1 cellular context compared by ENCODE assay signal in the genomic region with DNA sequence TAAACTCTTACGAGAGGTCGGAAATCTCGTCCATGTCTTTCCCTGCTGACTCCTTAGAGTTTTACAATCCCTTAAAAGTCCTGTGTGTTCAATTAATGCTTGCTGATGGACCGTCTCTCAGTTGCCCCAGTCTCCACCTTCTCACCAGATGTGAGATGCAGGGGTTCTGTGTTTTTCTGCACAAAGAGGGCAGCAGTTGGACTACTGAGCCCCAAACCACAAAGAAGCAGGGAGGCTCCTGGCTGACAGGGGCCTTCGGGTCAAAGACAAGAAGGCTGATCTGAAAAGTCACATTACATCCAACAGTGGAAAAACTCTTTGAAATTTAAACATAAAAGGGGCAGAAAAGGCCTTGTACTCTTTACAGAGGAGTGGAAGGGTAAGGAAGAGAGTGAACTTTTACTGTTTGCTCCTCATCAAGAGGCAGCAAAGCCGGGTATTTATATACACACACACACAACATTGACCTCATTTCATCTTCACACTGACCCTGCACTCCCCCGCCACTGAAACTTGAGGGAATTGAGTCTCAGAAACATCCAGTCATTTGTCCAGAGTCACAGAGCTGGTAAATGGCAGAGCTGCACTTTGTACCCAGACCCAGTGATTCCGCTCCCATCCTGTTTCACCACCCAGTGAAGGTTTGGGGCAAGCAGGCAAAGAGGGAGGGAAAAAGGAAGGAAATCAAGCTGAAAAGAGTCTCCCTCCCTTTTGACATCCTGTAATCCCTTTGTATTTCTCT.
TF ChIP-seq lines count a peak whose summit lies in the region.

No MANE protein-coding gene starts in this region.

TF ChIP-seq in HepG2, 621 proteins besides CTCF, POLR2A, EP300 and RAD21 (continued from another document and continues in another):
- TF ChIP-seq, protein P1, sequence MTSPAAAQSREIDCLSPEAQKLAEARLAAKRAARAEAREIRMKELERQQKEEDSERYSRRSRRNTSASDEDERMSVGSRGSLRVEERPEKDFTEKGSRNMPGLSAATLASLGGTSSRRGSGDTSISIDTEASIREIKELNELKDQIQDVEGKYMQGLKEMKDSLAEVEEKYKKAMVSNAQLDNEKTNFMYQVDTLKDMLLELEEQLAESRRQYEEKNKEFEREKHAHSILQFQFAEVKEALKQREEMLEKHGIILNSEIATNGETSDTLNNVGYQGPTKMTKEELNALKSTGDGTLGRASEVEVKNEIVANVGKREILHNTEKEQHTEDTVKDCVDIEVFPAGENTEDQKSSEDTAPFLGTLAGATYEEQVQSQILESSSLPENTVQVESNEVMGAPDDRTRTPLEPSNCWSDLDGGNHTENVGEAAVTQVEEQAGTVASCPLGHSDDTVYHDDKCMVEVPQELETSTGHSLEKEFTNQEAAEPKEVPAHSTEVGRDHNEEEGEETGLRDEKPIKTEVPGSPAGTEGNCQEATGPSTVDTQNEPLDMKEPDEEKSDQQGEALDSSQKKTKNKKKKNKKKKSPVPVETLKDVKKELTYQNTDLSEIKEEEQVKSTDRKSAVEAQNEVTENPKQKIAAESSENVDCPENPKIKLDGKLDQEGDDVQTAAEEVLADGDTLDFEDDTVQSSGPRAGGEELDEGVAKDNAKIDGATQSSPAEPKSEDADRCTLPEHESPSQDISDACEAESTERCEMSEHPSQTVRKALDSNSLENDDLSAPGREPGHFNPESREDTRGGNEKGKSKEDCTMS (CRISPR knock-in tag; conservative IDR thresholded peaks at IDR 0.05), result no peak
- TF ChIP-seq ZNF761 (CRISPR knock-in tag; conservative IDR thresholded peaks at IDR 0.05), result no peak
- TF ChIP-seq, protein P2, sequence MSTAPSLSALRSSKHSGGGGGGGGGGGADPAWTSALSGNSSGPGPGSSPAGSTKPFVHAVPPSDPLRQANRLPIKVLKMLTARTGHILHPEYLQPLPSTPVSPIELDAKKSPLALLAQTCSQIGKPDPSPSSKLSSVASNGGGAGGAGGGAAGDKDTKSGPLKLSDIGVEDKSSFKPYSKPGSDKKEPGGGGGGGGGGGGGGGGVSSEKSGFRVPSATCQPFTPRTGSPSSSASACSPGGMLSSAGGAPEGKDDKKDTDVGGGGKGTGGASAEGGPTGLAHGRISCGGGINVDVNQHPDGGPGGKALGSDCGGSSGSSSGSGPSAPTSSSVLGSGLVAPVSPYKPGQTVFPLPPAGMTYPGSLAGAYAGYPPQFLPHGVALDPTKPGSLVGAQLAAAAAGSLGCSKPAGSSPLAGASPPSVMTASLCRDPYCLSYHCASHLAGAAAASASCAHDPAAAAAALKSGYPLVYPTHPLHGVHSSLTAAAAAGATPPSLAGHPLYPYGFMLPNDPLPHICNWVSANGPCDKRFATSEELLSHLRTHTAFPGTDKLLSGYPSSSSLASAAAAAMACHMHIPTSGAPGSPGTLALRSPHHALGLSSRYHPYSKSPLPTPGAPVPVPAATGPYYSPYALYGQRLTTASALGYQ (CRISPR knock-in tag; IDR thresholded peaks at IDR 0.05), result no peak
- no peak for TF ChIP-seq HES4 (CRISPR knock-in tag; IDR thresholded peaks at IDR 0.05; ENCODE audit: borderline replicate concordance)
- TF ChIP-seq, protein P3, sequence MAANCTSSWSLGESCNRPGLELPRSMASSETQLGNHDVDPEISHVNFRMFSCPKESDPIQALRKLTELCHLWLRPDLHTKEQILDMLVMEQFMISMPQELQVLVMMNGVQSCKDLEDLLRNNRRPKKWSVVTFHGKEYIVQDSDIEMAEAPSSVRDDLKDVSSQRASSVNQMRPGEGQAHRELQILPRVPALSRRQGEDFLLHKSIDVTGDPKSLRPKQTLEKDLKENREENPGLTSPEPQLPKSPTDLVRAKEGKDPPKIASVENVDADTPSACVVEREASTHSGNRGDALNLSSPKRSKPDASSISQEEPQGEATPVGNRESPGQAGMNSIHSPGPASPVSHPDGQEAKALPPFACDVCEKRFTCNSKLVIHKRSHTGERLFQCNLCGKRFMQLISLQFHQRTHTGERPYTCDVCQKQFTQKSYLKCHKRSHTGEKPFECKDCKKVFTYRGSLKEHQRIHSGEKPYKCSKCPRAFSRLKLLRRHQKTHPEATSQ (CRISPR knock-in tag; IDR thresholded peaks at IDR 0.05; ENCODE audit: borderline replicate concordance), result no peak
- TF ChIP-seq, protein P4, sequence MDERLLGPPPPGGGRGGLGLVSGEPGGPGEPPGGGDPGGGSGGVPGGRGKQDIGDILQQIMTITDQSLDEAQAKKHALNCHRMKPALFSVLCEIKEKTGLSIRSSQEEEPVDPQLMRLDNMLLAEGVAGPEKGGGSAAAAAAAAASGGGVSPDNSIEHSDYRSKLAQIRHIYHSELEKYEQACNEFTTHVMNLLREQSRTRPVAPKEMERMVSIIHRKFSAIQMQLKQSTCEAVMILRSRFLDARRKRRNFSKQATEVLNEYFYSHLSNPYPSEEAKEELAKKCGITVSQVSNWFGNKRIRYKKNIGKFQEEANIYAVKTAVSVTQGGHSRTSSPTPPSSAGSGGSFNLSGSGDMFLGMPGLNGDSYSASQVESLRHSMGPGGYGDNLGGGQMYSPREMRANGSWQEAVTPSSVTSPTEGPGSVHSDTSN (CRISPR knock-in tag; IDR thresholded peaks at IDR 0.05), result no peak
- TF ChIP-seq, protein P5, sequence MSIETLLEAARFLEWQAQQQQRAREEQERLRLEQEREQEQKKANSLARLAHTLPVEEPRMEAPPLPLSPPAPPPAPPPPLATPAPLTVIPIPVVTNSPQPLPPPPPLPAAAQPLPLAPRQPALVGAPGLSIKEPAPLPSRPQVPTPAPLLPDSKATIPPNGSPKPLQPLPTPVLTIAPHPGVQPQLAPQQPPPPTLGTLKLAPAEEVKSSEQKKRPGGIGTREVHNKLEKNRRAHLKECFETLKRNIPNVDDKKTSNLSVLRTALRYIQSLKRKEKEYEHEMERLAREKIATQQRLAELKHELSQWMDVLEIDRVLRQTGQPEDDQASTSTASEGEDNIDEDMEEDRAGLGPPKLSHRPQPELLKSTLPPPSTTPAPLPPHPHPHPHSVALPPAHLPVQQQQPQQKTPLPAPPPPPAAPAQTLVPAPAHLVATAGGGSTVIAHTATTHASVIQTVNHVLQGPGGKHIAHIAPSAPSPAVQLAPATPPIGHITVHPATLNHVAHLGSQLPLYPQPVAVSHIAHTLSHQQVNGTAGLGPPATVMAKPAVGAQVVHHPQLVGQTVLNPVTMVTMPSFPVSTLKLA (IDR thresholded peaks at IDR 0.05), result no peak
- TF ChIP-seq RFX5 (IDR thresholded peaks at IDR 0.05; ENCODE audit: low read depth, low read length), result no peak
- TF ChIP-seq ZNF607 (CRISPR knock-in tag; IDR thresholded peaks at IDR 0.05; ENCODE audit: borderline replicate concordance), result no peak
- no peak for TF ChIP-seq ZNF75D (CRISPR knock-in tag; IDR thresholded peaks at IDR 0.05; ENCODE audit: borderline replicate concordance)
- no peak for TF ChIP-seq BORCS8-MEF2B (CRISPR knock-in tag; IDR thresholded peaks at IDR 0.05)
- TF ChIP-seq POGZ (CRISPR knock-in tag; IDR thresholded peaks at IDR 0.05), result peak; percentile 73
- TF ChIP-seq, protein P6, sequence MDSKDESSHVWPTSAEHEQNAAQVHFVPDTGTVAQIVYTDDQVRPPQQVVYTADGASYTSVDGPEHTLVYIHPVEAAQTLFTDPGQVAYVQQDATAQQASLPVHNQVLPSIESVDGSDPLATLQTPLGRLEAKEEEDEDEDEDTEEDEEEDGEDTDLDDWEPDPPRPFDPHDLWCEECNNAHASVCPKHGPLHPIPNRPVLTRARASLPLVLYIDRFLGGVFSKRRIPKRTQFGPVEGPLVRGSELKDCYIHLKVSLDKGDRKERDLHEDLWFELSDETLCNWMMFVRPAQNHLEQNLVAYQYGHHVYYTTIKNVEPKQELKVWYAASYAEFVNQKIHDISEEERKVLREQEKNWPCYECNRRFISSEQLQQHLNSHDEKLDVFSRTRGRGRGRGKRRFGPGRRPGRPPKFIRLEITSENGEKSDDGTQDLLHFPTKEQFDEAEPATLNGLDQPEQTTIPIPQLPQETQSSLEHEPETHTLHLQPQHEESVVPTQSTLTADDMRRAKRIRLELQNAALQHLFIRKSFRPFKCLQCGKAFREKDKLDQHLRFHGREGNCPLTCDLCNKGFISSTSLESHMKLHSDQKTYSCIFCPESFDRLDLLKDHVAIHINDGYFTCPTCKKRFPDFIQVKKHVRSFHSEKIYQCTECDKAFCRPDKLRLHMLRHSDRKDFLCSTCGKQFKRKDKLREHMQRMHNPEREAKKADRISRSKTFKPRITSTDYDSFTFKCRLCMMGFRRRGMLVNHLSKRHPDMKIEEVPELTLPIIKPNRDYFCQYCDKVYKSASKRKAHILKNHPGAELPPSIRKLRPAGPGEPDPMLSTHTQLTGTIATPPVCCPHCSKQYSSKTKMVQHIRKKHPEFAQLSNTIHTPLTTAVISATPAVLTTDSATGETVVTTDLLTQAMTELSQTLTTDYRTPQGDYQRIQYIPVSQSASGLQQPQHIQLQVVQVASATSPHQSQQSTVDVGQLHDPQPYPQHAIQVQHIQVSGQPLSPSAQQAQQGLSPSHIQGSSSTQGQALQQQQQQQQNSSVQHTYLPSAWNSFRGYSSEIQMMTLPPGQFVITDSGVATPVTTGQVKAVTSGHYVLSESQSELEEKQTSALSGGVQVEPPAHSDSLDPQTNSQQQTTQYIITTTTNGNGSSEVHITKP (CRISPR knock-in tag; IDR thresholded peaks at IDR 0.05; ENCODE audit: low read depth), result no peak
- no peak for TF ChIP-seq NBN (conservative IDR thresholded peaks at IDR 0.05)
- TF ChIP-seq, protein P7, sequence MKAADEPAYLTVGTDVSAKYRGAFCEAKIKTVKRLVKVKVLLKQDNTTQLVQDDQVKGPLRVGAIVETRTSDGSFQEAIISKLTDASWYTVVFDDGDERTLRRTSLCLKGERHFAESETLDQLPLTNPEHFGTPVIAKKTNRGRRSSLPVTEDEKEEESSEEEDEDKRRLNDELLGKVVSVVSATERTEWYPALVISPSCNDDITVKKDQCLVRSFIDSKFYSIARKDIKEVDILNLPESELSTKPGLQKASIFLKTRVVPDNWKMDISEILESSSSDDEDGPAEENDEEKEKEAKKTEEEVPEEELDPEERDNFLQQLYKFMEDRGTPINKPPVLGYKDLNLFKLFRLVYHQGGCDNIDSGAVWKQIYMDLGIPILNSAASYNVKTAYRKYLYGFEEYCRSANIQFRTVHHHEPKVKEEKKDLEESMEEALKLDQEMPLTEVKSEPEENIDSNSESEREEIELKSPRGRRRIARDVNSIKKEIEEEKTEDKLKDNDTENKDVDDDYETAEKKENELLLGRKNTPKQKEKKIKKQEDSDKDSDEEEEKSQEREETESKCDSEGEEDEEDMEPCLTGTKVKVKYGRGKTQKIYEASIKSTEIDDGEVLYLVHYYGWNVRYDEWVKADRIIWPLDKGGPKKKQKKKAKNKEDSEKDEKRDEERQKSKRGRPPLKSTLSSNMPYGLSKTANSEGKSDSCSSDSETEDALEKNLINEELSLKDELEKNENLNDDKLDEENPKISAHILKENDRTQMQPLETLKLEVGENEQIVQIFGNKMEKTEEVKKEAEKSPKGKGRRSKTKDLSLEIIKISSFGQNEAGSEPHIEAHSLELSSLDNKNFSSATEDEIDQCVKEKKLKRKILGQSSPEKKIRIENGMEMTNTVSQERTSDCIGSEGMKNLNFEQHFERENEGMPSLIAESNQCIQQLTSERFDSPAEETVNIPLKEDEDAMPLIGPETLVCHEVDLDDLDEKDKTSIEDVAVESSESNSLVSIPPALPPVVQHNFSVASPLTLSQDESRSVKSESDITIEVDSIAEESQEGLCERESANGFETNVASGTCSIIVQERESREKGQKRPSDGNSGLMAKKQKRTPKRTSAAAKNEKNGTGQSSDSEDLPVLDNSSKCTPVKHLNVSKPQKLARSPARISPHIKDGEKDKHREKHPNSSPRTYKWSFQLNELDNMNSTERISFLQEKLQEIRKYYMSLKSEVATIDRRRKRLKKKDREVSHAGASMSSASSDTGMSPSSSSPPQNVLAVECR (CRISPR knock-in tag; IDR thresholded peaks at IDR 0.05; ENCODE audit: borderline replicate concordance), result no peak
- peak; percentile 45; the same call in 1 of the 2 replicates for TF ChIP-seq EHMT2 (IDR thresholded peaks at IDR 0.05; ENCODE audit: borderline replicate concordance, low read depth, low read length)
- peak; percentile 50; the same call in 1 of the 2 replicates for TF ChIP-seq MIER2 (CRISPR knock-in tag; IDR thresholded peaks at IDR 0.05)
- TF ChIP-seq ZNF207 (IDR thresholded peaks at IDR 0.05; ENCODE audit: borderline replicate concordance), result no peak
- no peak for TF ChIP-seq KMT2A (CRISPR knock-in tag; IDR thresholded peaks at IDR 0.05)
- no peak for TF ChIP-seq ZNF775 (CRISPR knock-in tag; IDR thresholded peaks at IDR 0.05; ENCODE audit: borderline replicate concordance)
- TF ChIP-seq, protein P8, sequence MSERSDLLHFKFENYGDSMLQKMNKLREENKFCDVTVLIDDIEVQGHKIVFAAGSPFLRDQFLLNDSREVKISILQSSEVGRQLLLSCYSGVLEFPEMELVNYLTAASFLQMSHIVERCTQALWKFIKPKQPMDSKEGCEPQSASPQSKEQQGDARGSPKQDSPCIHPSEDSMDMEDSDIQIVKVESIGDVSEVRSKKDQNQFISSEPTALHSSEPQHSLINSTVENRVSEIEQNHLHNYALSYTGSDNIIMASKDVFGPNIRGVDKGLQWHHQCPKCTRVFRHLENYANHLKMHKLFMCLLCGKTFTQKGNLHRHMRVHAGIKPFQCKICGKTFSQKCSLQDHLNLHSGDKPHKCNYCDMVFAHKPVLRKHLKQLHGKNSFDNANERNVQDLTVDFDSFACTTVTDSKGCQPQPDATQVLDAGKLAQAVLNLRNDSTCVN (CRISPR knock-in tag; IDR thresholded peaks at IDR 0.05; ENCODE audit: borderline replicate concordance), result no peak
- no peak for TF ChIP-seq YEATS2 (CRISPR knock-in tag; IDR thresholded peaks at IDR 0.05; ENCODE audit: borderline replicate concordance)
- no peak for TF ChIP-seq NCOA5 (CRISPR knock-in tag; IDR thresholded peaks at IDR 0.05)
- no peak for TF ChIP-seq ATAD3A (CRISPR knock-in tag; IDR thresholded peaks at IDR 0.05)
- TF ChIP-seq, protein P9, sequence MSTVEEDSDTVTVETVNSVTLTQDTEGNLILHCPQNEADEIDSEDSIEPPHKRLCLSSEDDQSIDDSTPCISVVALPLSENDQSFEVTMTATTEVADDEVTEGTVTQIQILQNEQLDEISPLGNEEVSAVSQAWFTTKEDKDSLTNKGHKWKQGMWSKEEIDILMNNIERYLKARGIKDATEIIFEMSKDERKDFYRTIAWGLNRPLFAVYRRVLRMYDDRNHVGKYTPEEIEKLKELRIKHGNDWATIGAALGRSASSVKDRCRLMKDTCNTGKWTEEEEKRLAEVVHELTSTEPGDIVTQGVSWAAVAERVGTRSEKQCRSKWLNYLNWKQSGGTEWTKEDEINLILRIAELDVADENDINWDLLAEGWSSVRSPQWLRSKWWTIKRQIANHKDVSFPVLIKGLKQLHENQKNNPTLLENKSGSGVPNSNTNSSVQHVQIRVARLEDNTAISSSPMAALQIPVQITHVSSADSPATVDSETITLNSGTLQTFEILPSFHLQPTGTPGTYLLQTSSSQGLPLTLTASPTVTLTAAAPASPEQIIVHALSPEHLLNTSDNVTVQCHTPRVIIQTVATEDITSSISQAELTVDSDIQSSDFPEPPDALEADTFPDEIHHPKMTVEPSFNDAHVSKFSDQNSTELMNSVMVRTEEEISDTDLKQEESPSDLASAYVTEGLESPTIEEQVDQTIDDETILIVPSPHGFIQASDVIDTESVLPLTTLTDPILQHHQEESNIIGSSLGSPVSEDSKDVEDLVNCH (CRISPR knock-in tag; IDR thresholded peaks at IDR 0.05), result no peak
- TF ChIP-seq, protein P10, sequence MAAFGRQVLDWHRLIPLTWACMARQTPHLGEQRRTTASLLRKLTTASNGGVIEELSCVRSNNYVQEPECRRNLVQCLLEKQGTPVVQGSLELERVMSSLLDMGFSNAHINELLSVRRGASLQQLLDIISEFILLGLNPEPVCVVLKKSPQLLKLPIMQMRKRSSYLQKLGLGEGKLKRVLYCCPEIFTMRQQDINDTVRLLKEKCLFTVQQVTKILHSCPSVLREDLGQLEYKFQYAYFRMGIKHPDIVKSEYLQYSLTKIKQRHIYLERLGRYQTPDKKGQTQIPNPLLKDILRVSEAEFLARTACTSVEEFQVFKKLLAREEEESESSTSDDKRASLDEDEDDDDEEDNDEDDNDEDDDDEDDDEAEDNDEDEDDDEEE (CRISPR knock-in tag; IDR thresholded peaks at IDR 0.05), result no peak
- no peak; the same call in none of the 2 replicates for TF ChIP-seq TCF7 (IDR thresholded peaks at IDR 0.05; ENCODE audit: low read depth)
- TF ChIP-seq ZNF746 (CRISPR knock-in tag; IDR thresholded peaks at IDR 0.05), result no peak
- TF ChIP-seq PTBP1 (IDR thresholded peaks at IDR 0.05; ENCODE audit: low read depth, low read length, poor library complexity, severe bottlenecking), result no peak
- TF ChIP-seq ZNF225 (CRISPR knock-in tag; IDR thresholded peaks at IDR 0.05), result no peak
